In the genomic region with DNA sequence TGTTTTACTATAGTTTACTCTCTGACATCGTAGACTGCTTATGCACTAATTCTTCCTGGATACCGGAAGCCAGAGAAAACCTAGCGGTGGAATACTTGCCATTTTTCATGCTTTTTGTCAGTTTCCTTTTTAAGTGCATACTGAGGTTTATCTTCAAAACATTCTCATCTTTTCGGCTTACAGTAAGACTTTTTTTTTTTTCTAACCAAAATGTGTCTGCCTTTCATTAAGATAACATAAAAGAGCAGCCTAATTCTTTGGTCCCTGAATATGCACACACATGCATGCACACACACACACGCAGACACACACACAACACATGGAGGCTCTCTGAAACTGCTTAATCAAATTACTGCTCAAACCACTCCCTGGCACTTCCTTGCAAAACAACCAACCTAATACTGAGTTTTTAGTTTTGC, we compare ENCODE assay signal across 7 cellular contexts. TPM values are rescaled to one million over a fixed set of nuclear protein-coding genes. Genes with fewer than 3 reads are reported as not detected.
A peak's percentile ranks its signal among the peaks of the same experiment; 100 is the strongest.
DNase-seq lines count a peak whose midpoint lies in the region; ATAC-seq and TF ChIP-seq lines count a peak whose summit lies in the region.

No MANE protein-coding gene starts in this region.

- CTCF ChIA-PET in Panc1 (lab: Charles Lee) = no interaction called here

- DNase-seq in GM20000 (ENCODE audit: low spot score) = peak; percentile 25
- no peak for DNase-seq in Panc1 (ENCODE audit: low read depth, low spot score)
- DNase-seq in erythroblast (lab: John Stamatoyannopoulos, UW) = peak; percentile 44 to 50
- DNase-seq in psoas muscle = no peak
- no peak for DNase-seq in COR-L47 (lab: John Stamatoyannopoulos, UW)

- 0 out of 2 replicates have a peak overlapping the region, but pooled peaks have one; percentile 72 for H3K27ac ChIP-seq in Panc1 (ENCODE audit: low read length)
- H3K27ac ChIP-seq in psoas muscle = no peak overlapping the region

- ATAC-seq in Panc1 (no peak), psoas muscle (no peak), HG03342 (IDR thresholded peaks at IDR 0.05; ENCODE audit: unreplicated experiment) (no peak), GM18868 (IDR thresholded peaks at IDR 0.05; ENCODE audit: unreplicated experiment) (no peak)

- intact Hi-C loops in Panc1 (cut with micrococcal nuclease; ENCODE audit: unreplicated experiment) = no loop called here
- intact Hi-C loops in psoas muscle (cut with DNase I) = loop anchor here (5.0 to 10.0 kb wide), 3 partner anchors 36 to 239 kb away; a partner anchor contains a TSS

- H3K9me3 ChIP-seq in Panc1 (ENCODE audit: control insufficient read depth, insufficient read depth, low read depth, low read length) = no peaks in the 10 kb centered on the region
- no peaks in the 10 kb centered on the region for H3K9me3 ChIP-seq in psoas muscle

- peaks cover 3% of the 10 kb centered on the region for H3K36me3 ChIP-seq in Panc1 (ENCODE audit: control insufficient read depth, insufficient read depth, low read length)
- no peaks in the 10 kb centered on the region for H3K36me3 ChIP-seq in psoas muscle (ENCODE audit: insufficient read depth in 1 of 2, low read depth in 1 of 2)

- POLR2A ChIA-PET in Panc1 (lab: Charles Lee) = no interaction called here

- BruUV-seq in Panc1 (replicated peaks; lab: Mats Ljungman, UMichigan) = TSS peak; percentile 84

- in situ Hi-C loops in Panc1 (cut with HindIII; ENCODE audit: low pct_unique_long_range_greater_than_20kb, low sequenced_read_pairs) = no loop called here

- H3K27me3 ChIP-seq in Panc1 (ENCODE audit: control insufficient read depth, insufficient read depth, low read length) = no peaks in the 10 kb centered on the region
- no peaks in the 10 kb centered on the region for H3K27me3 ChIP-seq in psoas muscle (ENCODE audit: insufficient read depth in 3 of 3, low read length in 2 of 3)

- TF ChIP-seq CTCF in GM20000 (IDR thresholded peaks at IDR 0.05; ENCODE audit: extremely low read depth, missing control alignments) (no peak), Panc1 (IDR thresholded peaks at IDR 0.05) (no peak), psoas muscle (IDR thresholded peaks at IDR 0.05) (no peak)

- H3K4me3 ChIP-seq in Panc1 (ENCODE audit: low read depth in 2 of 2, low read length in 2 of 2) (peak overlapping the region; percentile 68 to 79), psoas muscle (peak overlapping the region; percentile 85)

- H3K4me1 ChIP-seq in Panc1 (ENCODE audit: control insufficient read depth, insufficient read depth, low read length) = peaks cover 7% of the 10 kb centered on the region
- H3K4me1 ChIP-seq in psoas muscle = peaks cover 42% of the 10 kb centered on the region

- 27 to 30% (median 27%) methylated on average over 5 of the region's 5 CpGs for WGBS in psoas muscle, 3 donors

- no peak for TF ChIP-seq POLR2A in erythroblast (IDR thresholded peaks at IDR 0.05; ENCODE audit: low read length)

RNA-seq across cellular contexts. Expression of a gene that starts 1.3 kb away (rescaled TPM):
- 11.9 TPM for total RNA-seq in Panc1 (2021; ENCODE audit: unreplicated experiment)
- 2.0 TPM for polyA plus RNA-seq in Panc1 (2012; ENCODE audit: insufficient read length)
- total RNA-seq in psoas muscle = 10 to 100 TPM in 1 of 4 donors, 1 to 10 TPM in 3; 7.3 to 16.8 (median 9.7) TPM
- polyA plus RNA-seq in psoas muscle = 1 to 10 TPM; 1.6 to 8.0 (median 2.5) TPM

Comparison
In these comparisons a context has a peak if more than half of its experiments do, and no peak if none do; other contexts are left out.
1. DNase-seq: peak in GM20000 (single experiment) and erythroblast (2 of 2); none in Panc1 (single experiment), psoas muscle (0 of 2) and COR-L47 (single experiment).